ENCODE assay signal across 1 cellular context in the genomic region with DNA sequence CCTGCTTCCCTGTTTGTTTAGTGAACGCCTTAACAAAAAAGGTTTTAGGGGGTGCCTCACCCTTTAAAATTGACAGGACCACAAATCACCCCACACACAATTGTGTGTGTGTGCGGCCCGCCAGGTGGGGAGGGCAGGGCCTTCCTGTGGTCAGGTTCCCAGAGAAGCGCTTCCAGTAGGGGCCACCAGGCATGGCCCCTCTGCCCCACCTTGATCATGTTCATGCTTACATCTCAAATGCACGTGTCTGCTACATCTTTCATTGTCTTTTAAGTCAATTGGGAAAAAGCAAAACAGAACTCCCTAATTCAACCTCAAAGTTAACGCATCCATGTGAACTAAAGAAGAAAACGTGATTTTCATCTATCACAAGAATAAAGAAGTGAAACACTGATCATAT.
TF ChIP-seq lines count a peak whose summit lies in the region.

No MANE protein-coding gene starts in this region.

TF ChIP-seq in GM12878, 131 proteins besides CTCF, POLR2A, EP300 and RAD21 (continued from another document):
- TF ChIP-seq, protein P1, sequence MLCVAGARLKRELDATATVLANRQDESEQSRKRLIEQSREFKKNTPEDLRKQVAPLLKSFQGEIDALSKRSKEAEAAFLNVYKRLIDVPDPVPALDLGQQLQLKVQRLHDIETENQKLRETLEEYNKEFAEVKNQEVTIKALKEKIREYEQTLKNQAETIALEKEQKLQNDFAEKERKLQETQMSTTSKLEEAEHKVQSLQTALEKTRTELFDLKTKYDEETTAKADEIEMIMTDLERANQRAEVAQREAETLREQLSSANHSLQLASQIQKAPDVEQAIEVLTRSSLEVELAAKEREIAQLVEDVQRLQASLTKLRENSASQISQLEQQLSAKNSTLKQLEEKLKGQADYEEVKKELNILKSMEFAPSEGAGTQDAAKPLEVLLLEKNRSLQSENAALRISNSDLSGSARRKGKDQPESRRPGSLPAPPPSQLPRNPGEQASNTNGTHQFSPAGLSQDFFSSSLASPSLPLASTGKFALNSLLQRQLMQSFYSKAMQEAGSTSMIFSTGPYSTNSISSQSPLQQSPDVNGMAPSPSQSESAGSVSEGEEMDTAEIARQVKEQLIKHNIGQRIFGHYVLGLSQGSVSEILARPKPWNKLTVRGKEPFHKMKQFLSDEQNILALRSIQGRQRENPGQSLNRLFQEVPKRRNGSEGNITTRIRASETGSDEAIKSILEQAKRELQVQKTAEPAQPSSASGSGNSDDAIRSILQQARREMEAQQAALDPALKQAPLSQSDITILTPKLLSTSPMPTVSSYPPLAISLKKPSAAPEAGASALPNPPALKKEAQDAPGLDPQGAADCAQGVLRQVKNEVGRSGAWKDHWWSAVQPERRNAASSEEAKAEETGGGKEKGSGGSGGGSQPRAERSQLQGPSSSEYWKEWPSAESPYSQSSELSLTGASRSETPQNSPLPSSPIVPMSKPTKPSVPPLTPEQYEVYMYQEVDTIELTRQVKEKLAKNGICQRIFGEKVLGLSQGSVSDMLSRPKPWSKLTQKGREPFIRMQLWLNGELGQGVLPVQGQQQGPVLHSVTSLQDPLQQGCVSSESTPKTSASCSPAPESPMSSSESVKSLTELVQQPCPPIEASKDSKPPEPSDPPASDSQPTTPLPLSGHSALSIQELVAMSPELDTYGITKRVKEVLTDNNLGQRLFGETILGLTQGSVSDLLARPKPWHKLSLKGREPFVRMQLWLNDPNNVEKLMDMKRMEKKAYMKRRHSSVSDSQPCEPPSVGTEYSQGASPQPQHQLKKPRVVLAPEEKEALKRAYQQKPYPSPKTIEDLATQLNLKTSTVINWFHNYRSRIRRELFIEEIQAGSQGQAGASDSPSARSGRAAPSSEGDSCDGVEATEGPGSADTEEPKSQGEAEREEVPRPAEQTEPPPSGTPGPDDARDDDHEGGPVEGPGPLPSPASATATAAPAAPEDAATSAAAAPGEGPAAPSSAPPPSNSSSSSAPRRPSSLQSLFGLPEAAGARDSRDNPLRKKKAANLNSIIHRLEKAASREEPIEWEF (IDR thresholded peaks at IDR 0.05; ENCODE audit: insufficient replicate concordance, low read depth, low read length): peak; percentile 23
- TF ChIP-seq ZNF24 (IDR thresholded peaks at IDR 0.05): no peak
- TF ChIP-seq SIN3A (IDR thresholded peaks at IDR 0.05; ENCODE audit: low read depth, low read length): no peak
- no peak for TF ChIP-seq IKZF2 (IDR thresholded peaks at IDR 0.05)
